ENCODE assay signal across 1 cellular context in the genomic region with DNA sequence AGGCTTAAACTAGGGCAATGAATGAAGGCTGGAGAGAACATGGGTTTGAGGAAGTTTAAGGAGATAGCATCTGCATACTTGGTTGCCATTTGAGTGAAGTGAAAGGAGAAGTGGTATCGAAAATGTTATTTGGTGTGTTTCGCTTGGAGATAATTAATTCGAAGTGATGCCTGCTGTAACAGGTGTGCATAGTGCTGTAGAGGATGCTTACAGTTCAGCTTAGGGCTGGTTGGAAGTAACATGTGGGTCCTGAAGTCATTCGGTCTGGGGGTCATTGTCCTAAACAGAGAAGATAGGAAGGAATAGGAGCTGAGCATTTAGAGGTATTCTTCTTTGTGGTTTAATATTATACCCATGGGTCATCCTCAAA.
A peak's percentile ranks its signal among the peaks of the same experiment; 100 is the strongest.
TF ChIP-seq lines count a peak whose summit lies in the region.

No MANE protein-coding gene starts in this region.

TF ChIP-seq in WTC11, 78 proteins besides CTCF, POLR2A, EP300 and RAD21 (continued from another document):
- 0 out of 2 replicates have a peak, but pooled peaks have one; percentile 36 for TF ChIP-seq ZNF425 (CRISPR knock-in tag; conservative IDR thresholded peaks at IDR 0.05)
- no peak for TF ChIP-seq HMGA2 (CRISPR knock-in tag; IDR thresholded peaks at IDR 0.05)
- TF ChIP-seq NFE2L1 (CRISPR knock-in tag; IDR thresholded peaks at IDR 0.05), result 0 out of 2 replicates have a peak, but pooled peaks have one; percentile 22
- no peak for TF ChIP-seq CREB1 (CRISPR knock-in tag; IDR thresholded peaks at IDR 0.05)
- TF ChIP-seq GTF2I (CRISPR knock-in tag; conservative IDR thresholded peaks at IDR 0.05), result no peak
- TF ChIP-seq, protein P1, sequence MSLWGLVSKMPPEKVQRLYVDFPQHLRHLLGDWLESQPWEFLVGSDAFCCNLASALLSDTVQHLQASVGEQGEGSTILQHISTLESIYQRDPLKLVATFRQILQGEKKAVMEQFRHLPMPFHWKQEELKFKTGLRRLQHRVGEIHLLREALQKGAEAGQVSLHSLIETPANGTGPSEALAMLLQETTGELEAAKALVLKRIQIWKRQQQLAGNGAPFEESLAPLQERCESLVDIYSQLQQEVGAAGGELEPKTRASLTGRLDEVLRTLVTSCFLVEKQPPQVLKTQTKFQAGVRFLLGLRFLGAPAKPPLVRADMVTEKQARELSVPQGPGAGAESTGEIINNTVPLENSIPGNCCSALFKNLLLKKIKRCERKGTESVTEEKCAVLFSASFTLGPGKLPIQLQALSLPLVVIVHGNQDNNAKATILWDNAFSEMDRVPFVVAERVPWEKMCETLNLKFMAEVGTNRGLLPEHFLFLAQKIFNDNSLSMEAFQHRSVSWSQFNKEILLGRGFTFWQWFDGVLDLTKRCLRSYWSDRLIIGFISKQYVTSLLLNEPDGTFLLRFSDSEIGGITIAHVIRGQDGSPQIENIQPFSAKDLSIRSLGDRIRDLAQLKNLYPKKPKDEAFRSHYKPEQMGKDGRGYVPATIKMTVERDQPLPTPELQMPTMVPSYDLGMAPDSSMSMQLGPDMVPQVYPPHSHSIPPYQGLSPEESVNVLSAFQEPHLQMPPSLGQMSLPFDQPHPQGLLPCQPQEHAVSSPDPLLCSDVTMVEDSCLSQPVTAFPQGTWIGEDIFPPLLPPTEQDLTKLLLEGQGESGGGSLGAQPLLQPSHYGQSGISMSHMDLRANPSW (CRISPR knock-in tag; conservative IDR thresholded peaks at IDR 0.05; ENCODE audit: low read depth), result no peak
